Comparison of ENCODE assay signal across 10 cellular contexts in genomic region chr13:47036291-47037008, GRCh38.
DNase-seq lines count a peak whose midpoint lies in the region; ATAC-seq and TF ChIP-seq lines count a peak whose summit lies in the region.
"Had no signal": no experiment of that assay in that cellular context is flagged by ENCODE, and none has a peak within 500 bp of the region (broad histone marks: within the 10 kb centered on the region; RNA-seq: fewer than 3 reads in every experiment).

No MANE protein-coding gene starts in this region.

- H3K4me3 ChIP-seq in prostate gland, result no peak overlapping the region
- H3K4me3 ChIP-seq: suprapubic skin had no signal

- no peaks in the 10 kb centered on the region for H3K36me3 ChIP-seq in prostate gland
- H3K36me3 ChIP-seq: suprapubic skin had no signal

- no peaks in the 10 kb centered on the region for H3K9me3 ChIP-seq in prostate gland
- H3K9me3 ChIP-seq: suprapubic skin had no signal

- TF ChIP-seq POLR2A in prostate gland (IDR thresholded peaks at IDR 0.05), result no peak

- no peak for TF ChIP-seq CTCF in prostate gland (IDR thresholded peaks at IDR 0.05)

- ATAC-seq in GM18868 (IDR thresholded peaks at IDR 0.05; ENCODE audit: unreplicated experiment), result peak; percentile 100
- peak; percentile 99 for ATAC-seq in GM21825 (IDR thresholded peaks at IDR 0.05; ENCODE audit: unreplicated experiment)
- ATAC-seq in HG03460 (IDR thresholded peaks at IDR 0.05; ENCODE audit: unreplicated experiment), result peak; percentile 100
- ATAC-seq: Panc1 had no signal

- 48% methylated on average over 5 of the region's 5 CpGs for WGBS in prostate gland

- no peak overlapping the region for H3K27ac ChIP-seq in prostate gland
- H3K27ac ChIP-seq: suprapubic skin had no signal

- DNase-seq in medulla oblongata (ENCODE audit: extremely low spot score) (peak; percentile 23), NCI-H2227 (lab: John Stamatoyannopoulos, UW; ENCODE audit: unreplicated experiment) (no peak), HT-29 (ENCODE audit: low spot score) (no peak), prostate gland (ENCODE audit: low spot score) (no peak), hypothalamus (lab: John Stamatoyannopoulos, UW) (no peak)

- no peaks in the 10 kb centered on the region for H3K4me1 ChIP-seq in prostate gland (replicated peaks)
- H3K4me1 ChIP-seq: suprapubic skin had no signal

- intact Hi-C loops in prostate gland (cut with DNase I), result no loop called here

- no peaks in the 10 kb centered on the region for H3K27me3 ChIP-seq in prostate gland (replicated peaks; ENCODE audit: insufficient read depth)
- H3K27me3 ChIP-seq: suprapubic skin had no signal
